Comparison of ENCODE assay signal across 8 cellular contexts in the genomic region with DNA sequence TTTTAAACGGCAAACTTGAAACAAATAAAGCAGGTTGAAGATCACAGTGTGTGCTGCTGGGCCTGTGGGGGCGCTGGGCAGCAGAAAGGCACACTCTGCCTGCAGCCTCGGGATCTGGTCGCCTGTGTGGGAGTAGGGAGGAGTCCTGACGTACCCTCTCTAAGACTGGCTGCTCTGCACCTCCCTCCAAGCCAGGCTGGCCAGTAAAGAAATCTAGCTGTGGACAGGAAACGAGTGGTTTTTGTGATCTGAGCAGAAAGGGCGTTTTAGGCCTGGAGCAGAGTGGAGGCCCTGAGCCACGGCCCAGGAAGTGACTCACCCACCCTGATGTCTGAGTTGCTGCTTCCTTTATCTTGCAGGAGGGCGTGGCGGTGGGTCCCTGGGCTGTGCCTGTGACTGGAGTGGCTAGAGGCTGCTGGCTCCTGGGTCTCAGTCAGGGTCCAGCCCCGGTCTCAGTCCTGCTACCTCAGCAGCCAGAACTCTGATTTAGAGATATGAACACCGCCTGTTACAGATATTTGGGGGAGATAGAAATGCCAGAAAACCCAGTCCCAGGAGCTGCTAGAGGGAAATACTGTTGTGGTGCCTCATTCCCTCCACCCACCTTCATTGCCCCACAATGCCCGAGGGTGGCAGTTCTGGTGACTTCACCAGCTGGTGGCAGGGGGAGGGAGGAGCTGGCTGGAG. TPM values are rescaled to one million over a fixed set of nuclear protein-coding genes. Genes with fewer than 3 reads are reported as not detected.
DNase-seq lines count a peak whose midpoint lies in the region; ATAC-seq and TF ChIP-seq lines count a peak whose summit lies in the region.

No MANE protein-coding gene starts in this region.

- 1 to 3% methylated on average over 13 of the region's 13 CpGs for WGBS in lower leg skin, 2 donors

- H3K9me3 Mint-ChIP-seq in activated CD4-positive, alpha-beta T cell treated with anti-CD3 and anti-CD28 coated beads, Interleukin-2, amount 10 ng/mL, durations not matched to agents 24 days and 14 days: no peaks in the 10 kb centered on the region
- H3K9me3 Mint-ChIP-seq in dendritic cell treated with granulocyte-macrophage colony-stimulating factor and Interleukin-4, amounts not matched to agents 40 ng/mL and 50 ng/mL, for 4 days: no peaks in the 10 kb centered on the region

- peak; percentile 39 for DNase-seq in 8988T
- peak; percentile 71 for DNase-seq in NCI-H510A (lab: John Stamatoyannopoulos, UW)
- peak; percentile 95 for DNase-seq in activated CD4-positive, alpha-beta T cell treated with anti-CD3 and anti-CD28 coated beads, Interleukin-2, amount 10 ng/mL, durations not matched to agents 24 days and 14 days
- DNase-seq in lower leg skin (ENCODE audit: low spot score in 2 of 2): peak; percentile 93 to 98
- DNase-seq in stimulated activated CD4-positive, alpha-beta T cell treated with anti-CD3 and anti-CD28 coated beads, Interleukin-4, amount 100 ng/mL, for 4 hours: peak; percentile 74 to 83

- H3K27ac Mint-ChIP-seq in activated CD4-positive, alpha-beta T cell treated with anti-CD3 and anti-CD28 coated beads, Interleukin-2, amount 10 ng/mL, durations not matched to agents 24 days and 14 days: peak overlapping the region; percentile 95
- H3K27ac Mint-ChIP-seq in dendritic cell treated with granulocyte-macrophage colony-stimulating factor and Interleukin-4, amounts not matched to agents 40 ng/mL and 50 ng/mL, for 4 days: peak overlapping the region; percentile 96

- peaks cover 34% of the 10 kb centered on the region for H3K4me1 Mint-ChIP-seq in activated CD4-positive, alpha-beta T cell treated with anti-CD3 and anti-CD28 coated beads, Interleukin-2, amount 10 ng/mL, durations not matched to agents 24 days and 14 days
- H3K4me1 Mint-ChIP-seq in dendritic cell treated with granulocyte-macrophage colony-stimulating factor and Interleukin-4, amounts not matched to agents 40 ng/mL and 50 ng/mL, for 4 days (ENCODE audit: low read depth): peaks cover 59% of the 10 kb centered on the region

- TF ChIP-seq CTCF in lower leg skin (IDR thresholded peaks at IDR 0.05): peak in 1 of 3 donors; percentile 54

- peak; percentile 95 for ATAC-seq in GM18498 (IDR thresholded peaks at IDR 0.05; ENCODE audit: unreplicated experiment)
- ATAC-seq in HG02885 (IDR thresholded peaks at IDR 0.05; ENCODE audit: poor library complexity, unreplicated experiment): peak; percentile 95

- H3K27me3 Mint-ChIP-seq in activated CD4-positive, alpha-beta T cell treated with anti-CD3 and anti-CD28 coated beads, Interleukin-2, amount 10 ng/mL, durations not matched to agents 24 days and 14 days: peaks cover 2% of the 10 kb centered on the region
- peaks cover 5% of the 10 kb centered on the region for H3K27me3 Mint-ChIP-seq in dendritic cell treated with granulocyte-macrophage colony-stimulating factor and Interleukin-4, amounts not matched to agents 40 ng/mL and 50 ng/mL, for 4 days

- intact Hi-C loops in activated CD4-positive, alpha-beta T cell treated with anti-CD3 and anti-CD28 coated beads, Interleukin-2, amount 10 ng/mL, durations not matched to agents 24 days and 14 days (cut with micrococcal nuclease): loop anchor here (1.0 to 2.0 kb wide), 2 partner anchors 13 to 413 kb away; no protein-coding TSS in a partner anchor
- intact Hi-C loops in dendritic cell treated with granulocyte-macrophage colony-stimulating factor and Interleukin-4, amounts not matched to agents 40 ng/mL and 50 ng/mL, for 4 days (cut with micrococcal nuclease): loop anchor here (1.0 kb wide), 1 partner anchor 12 kb away; no protein-coding TSS in a partner anchor
- intact Hi-C loops in lower leg skin (cut with DNase I; ENCODE audit: low total_unique reads): no loop called here

- peak in 1 of 2 donors; percentile 43 for TF ChIP-seq POLR2A in lower leg skin (IDR thresholded peaks at IDR 0.05)

- no peak overlapping the region for H3K4me3 ChIP-seq in lower leg skin (ENCODE audit: low read depth, poor library complexity, severe bottlenecking)

- peak overlapping the region; percentile 84 for H3K4me3 Mint-ChIP-seq in activated CD4-positive, alpha-beta T cell treated with anti-CD3 and anti-CD28 coated beads, Interleukin-2, amount 10 ng/mL, durations not matched to agents 24 days and 14 days
- H3K4me3 Mint-ChIP-seq in dendritic cell treated with granulocyte-macrophage colony-stimulating factor and Interleukin-4, amounts not matched to agents 40 ng/mL and 50 ng/mL, for 4 days: peak overlapping the region; percentile 76

- peaks cover 2% of the 10 kb centered on the region for H3K36me3 Mint-ChIP-seq in activated CD4-positive, alpha-beta T cell treated with anti-CD3 and anti-CD28 coated beads, Interleukin-2, amount 10 ng/mL, durations not matched to agents 24 days and 14 days (ENCODE audit: low read depth)
- H3K36me3 Mint-ChIP-seq in dendritic cell treated with granulocyte-macrophage colony-stimulating factor and Interleukin-4, amounts not matched to agents 40 ng/mL and 50 ng/mL, for 4 days (ENCODE audit: low read depth): no peaks in the 10 kb centered on the region

RNA-seq across cellular contexts. Expression of a gene that starts 11.3 kb away (rescaled TPM):
- 218 TPM in 2 replicates for total RNA-seq in activated CD4-positive, alpha-beta T cell treated with anti-CD3 and anti-CD28 coated beads, Interleukin-2, amount 10 ng/mL, durations not matched to agents 24 days and 14 days
- total RNA-seq in lower leg skin: 100 to 1,000 TPM; 394 to 516 (median 448) TPM

RNA-seq across cellular contexts. Expression of a gene that starts 40.8 kb away (rescaled TPM):
- not detected in 2 replicates for total RNA-seq in activated CD4-positive, alpha-beta T cell treated with anti-CD3 and anti-CD28 coated beads, Interleukin-2, amount 10 ng/mL, durations not matched to agents 24 days and 14 days
- total RNA-seq in lower leg skin: 1 to 10 TPM in 1 of 4 donors, not detected in 3; 6.6 TPM

RNA-seq across cellular contexts. Expression of a gene that starts 54.4 kb away (rescaled TPM):
- total RNA-seq in activated CD4-positive, alpha-beta T cell treated with anti-CD3 and anti-CD28 coated beads, Interleukin-2, amount 10 ng/mL, durations not matched to agents 24 days and 14 days: 103 and 107 TPM in 2 replicates
- total RNA-seq in lower leg skin: 100 to 1,000 TPM in 2 of 4 donors, 10 to 100 TPM in 2; 74.8 to 153 (median 102) TPM

Comparison
In these comparisons a context has a peak if more than half of its experiments do, and no peak if none do; other contexts are left out.
1. DNase-seq: peak in every context shown above with its lines; median percentile 96 in lower leg skin; 95 in activated CD4-positive, alpha-beta T cell treated with anti-CD3 and anti-CD28 coated beads, Interleukin-2, amount 10 ng/mL, durations not matched to agents 24 days and 14 days; 78 in stimulated activated CD4-positive, alpha-beta T cell treated with anti-CD3 and anti-CD28 coated beads, Interleukin-4, amount 100 ng/mL, for 4 hours; 71 in NCI-H510A; 39 in 8988T.